20 cellular contexts compared by ENCODE assay signal in genomic region chr10:106614293-106614692, GRCh38.
A peak's percentile ranks its signal among the peaks of the same experiment; 100 is the strongest.
DNase-seq lines count a peak whose midpoint lies in the region; ATAC-seq, FAIRE-seq and TF ChIP-seq lines count a peak whose summit lies in the region.
"Had no signal": no experiment of that assay in that cellular context is flagged by ENCODE, and none has a peak within 500 bp of the region (broad histone marks: within the 10 kb centered on the region; RNA-seq: fewer than 3 reads in every experiment).

No MANE protein-coding gene starts in this region.

- H3K4me1 ChIP-seq in foreskin keratinocyte, result no peaks in the 10 kb centered on the region
- H3K4me1 ChIP-seq: Caco-2 had no signal

- no peaks in the 10 kb centered on the region for H3K36me3 ChIP-seq in bronchial epithelial cell (ENCODE audit: control insufficient read depth, insufficient read depth, low read length)
- H3K36me3 ChIP-seq in MG63, result no peaks in the 10 kb centered on the region

- H3K27me3 ChIP-seq in bronchial epithelial cell (ENCODE audit: control insufficient read depth, insufficient read depth, low read length) (no peaks in the 10 kb centered on the region), foreskin keratinocyte (no peaks in the 10 kb centered on the region), MG63 (no peaks in the 10 kb centered on the region)

- no peaks in the 10 kb centered on the region; the same call in 1 of the 2 replicates for H3K9me3 Mint-ChIP-seq in HFFc6

- no peaks in the 10 kb centered on the region for H3K9me3 ChIP-seq in MG63
- H3K9me3 ChIP-seq: Caco-2 had no signal

- H3K4me3 Mint-ChIP-seq in HFFc6, result peak overlapping the region; percentile 18; the same call in 1 of the 2 replicates
- H3K4me3 Mint-ChIP-seq: CD4-positive, alpha-beta T cell had no signal

- H3K27ac Mint-ChIP-seq in HFFc6, result no peak overlapping the region
- H3K27ac Mint-ChIP-seq: CD4-positive, alpha-beta T cell had no signal

- no peaks in the 10 kb centered on the region for H3K27me3 Mint-ChIP-seq in HFFc6 (ENCODE audit: insufficient read depth)
- H3K27me3 Mint-ChIP-seq: CD4-positive, alpha-beta T cell had no signal

- ATAC-seq in foreskin keratinocyte, result peak; percentile 43
- ATAC-seq in SK-N-SH treated with all-trans-retinoic acid at 6 μM for 48 hours, result no peak
- ATAC-seq in GM18873 (IDR thresholded peaks at IDR 0.05; ENCODE audit: low FRiP score, unreplicated experiment), result no peak
- ATAC-seq: HCT116 had no signal

- no peak overlapping the region for H3K4me3 ChIP-seq in bronchial epithelial cell (ENCODE audit: low read depth, low read length)
- H3K4me3 ChIP-seq in MG63, result no peak overlapping the region

- peaks cover 24% of the 10 kb centered on the region for H3K4me1 Mint-ChIP-seq in HFFc6 (ENCODE audit: low read depth)

- H3K27ac ChIP-seq in foreskin keratinocyte, result no peak overlapping the region
- H3K27ac ChIP-seq: C4-2B had no signal

- no peaks in the 10 kb centered on the region for H3K36me3 Mint-ChIP-seq in HFFc6 (ENCODE audit: low read depth)

- DNase-seq in HFFc6, result no peak
- DNase-seq in bronchial epithelial cell (ENCODE audit: low read depth), result peak; percentile 45
- DNase-seq in foreskin keratinocyte, result peak in 1 of 2 donors; percentile 45
- no peak for DNase-seq in central memory CD4-positive, alpha-beta T cell
- no peak for DNase-seq in MG63
- DNase-seq: AML-193; Caco-2; CD4-positive, alpha-beta T cell; DMS153; DMS79; GDM1; GOT3; H7 had no signal

- TF ChIP-seq CTCF in HFFc6 (IDR thresholded peaks at IDR 0.05) (no peak), bronchial epithelial cell (IDR thresholded peaks at IDR 0.05; ENCODE audit: insufficient read depth, low read length, severe bottlenecking) (no peak), foreskin keratinocyte (conservative IDR thresholded peaks at IDR 0.05) (no peak)

- no peak for FAIRE-seq in bronchial epithelial cell (lab: Jason Lieb, UNC)
- FAIRE-seq: A204.1, GM12892, GM18507 had no signal

TF ChIP-seq in SK-N-SH treated with all-trans-retinoic acid at 6 μM for 48 hours, 23 proteins besides CTCF, POLR2A, EP300 and RAD21:
- no peak for TF ChIP-seq ZNF8 (CRISPR knock-in tag; IDR thresholded peaks at IDR 0.05)
- TF ChIP-seq ZFP30 (CRISPR knock-in tag; IDR thresholded peaks at IDR 0.05), result no peak
- TF ChIP-seq ESRRG (CRISPR knock-in tag; IDR thresholded peaks at IDR 0.05), result no peak
- no peak for TF ChIP-seq CSDC2 (CRISPR knock-in tag; IDR thresholded peaks at IDR 0.05)
- TF ChIP-seq OSR1 (CRISPR knock-in tag; IDR thresholded peaks at IDR 0.05), result no peak
- TF ChIP-seq TOX (CRISPR knock-in tag; IDR thresholded peaks at IDR 0.05; ENCODE audit: borderline replicate concordance), result no peak
- TF ChIP-seq BACH2 (CRISPR knock-in tag; IDR thresholded peaks at IDR 0.05; ENCODE audit: borderline replicate concordance), result no peak
- no peak for TF ChIP-seq ISL1 (CRISPR knock-in tag; IDR thresholded peaks at IDR 0.05)
- TF ChIP-seq ZFP3 (CRISPR knock-in tag; IDR thresholded peaks at IDR 0.05), result no peak
- no peak for TF ChIP-seq ZNF565 (CRISPR knock-in tag; conservative IDR thresholded peaks at IDR 0.05; ENCODE audit: low read depth)
- TF ChIP-seq, protein P1, sequence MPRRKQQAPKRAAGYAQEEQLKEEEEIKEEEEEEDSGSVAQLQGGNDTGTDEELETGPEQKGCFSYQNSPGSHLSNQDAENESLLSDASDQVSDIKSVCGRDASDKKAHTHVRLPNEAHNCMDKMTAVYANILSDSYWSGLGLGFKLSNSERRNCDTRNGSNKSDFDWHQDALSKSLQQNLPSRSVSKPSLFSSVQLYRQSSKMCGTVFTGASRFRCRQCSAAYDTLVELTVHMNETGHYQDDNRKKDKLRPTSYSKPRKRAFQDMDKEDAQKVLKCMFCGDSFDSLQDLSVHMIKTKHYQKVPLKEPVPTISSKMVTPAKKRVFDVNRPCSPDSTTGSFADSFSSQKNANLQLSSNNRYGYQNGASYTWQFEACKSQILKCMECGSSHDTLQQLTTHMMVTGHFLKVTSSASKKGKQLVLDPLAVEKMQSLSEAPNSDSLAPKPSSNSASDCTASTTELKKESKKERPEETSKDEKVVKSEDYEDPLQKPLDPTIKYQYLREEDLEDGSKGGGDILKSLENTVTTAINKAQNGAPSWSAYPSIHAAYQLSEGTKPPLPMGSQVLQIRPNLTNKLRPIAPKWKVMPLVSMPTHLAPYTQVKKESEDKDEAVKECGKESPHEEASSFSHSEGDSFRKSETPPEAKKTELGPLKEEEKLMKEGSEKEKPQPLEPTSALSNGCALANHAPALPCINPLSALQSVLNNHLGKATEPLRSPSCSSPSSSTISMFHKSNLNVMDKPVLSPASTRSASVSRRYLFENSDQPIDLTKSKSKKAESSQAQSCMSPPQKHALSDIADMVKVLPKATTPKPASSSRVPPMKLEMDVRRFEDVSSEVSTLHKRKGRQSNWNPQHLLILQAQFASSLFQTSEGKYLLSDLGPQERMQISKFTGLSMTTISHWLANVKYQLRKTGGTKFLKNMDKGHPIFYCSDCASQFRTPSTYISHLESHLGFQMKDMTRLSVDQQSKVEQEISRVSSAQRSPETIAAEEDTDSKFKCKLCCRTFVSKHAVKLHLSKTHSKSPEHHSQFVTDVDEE (CRISPR knock-in tag; IDR thresholded peaks at IDR 0.05), result no peak
- TF ChIP-seq POU6F1 (CRISPR knock-in tag; IDR thresholded peaks at IDR 0.05; ENCODE audit: borderline replicate concordance, low read depth), result no peak
- no peak for TF ChIP-seq ZC3H10 (CRISPR knock-in tag; IDR thresholded peaks at IDR 0.05)
- TF ChIP-seq RARB (CRISPR knock-in tag; IDR thresholded peaks at IDR 0.05), result no peak
- no peak for TF ChIP-seq TCF4 (CRISPR knock-in tag; IDR thresholded peaks at IDR 0.05; ENCODE audit: borderline replicate concordance)
